35 cellular contexts compared by ENCODE assay signal in the genomic region with DNA sequence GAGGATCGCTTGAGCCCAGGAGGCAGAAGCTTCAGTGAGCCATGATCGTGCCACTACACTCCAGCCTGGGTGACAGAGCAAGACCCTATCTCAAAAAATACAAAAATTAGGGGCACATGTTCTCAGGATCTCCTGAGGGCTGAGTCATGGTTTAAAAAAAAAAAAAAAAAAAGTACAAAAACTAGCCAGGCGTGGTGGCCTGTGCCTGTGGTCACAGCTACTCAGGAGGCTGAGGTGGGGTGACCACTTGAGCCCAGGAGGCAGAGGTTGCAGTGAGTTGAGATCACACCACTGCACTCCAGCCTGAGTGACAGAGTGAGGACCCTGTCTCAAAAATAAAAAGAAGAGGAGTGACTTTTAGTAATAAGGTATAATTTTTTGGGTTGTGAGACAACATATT. TPM values are rescaled to one million over a fixed set of nuclear protein-coding genes. Genes with fewer than 3 reads are reported as not detected.
"Had no signal": no experiment of that assay in that cellular context is flagged by ENCODE, and none has a peak within 500 bp of the region (broad histone marks: within the 10 kb centered on the region; RNA-seq: fewer than 3 reads in every experiment).

No MANE protein-coding gene starts in this region.

- DNase-seq: activated CD4-positive, alpha-beta memory T cell treated with anti-CD3 and anti-CD28 coated beads, Interleukin-2, amount 10 ng/mL, durations not matched to agents 7 days and 5 days; activated CD4-positive, alpha-beta T cell treated with anti-CD3 and anti-CD28 coated beads for 1 hour; activated CD4-positive, alpha-beta T cell treated with anti-CD3 and anti-CD28 coated beads, Interleukin-2, amount 10 ng/mL, durations not matched to agents 7 days and 5 days; activated CD8-positive, alpha-beta memory T cell treated with anti-CD3 and anti-CD28 coated beads, Interleukin-2, amount 50 U/mL, for 48 hours; activated gamma-delta T cell; activated naive CD4-positive, alpha-beta T cell treated with anti-CD3 and anti-CD28 coated beads, Interleukin-2, amount 10 ng/mL, durations not matched to agents 7 days and 5 days; activated T-cell treated with anti-CD3 and anti-CD28 coated beads, Interleukin-2, amount 50 U/mL, for 24 hours; amygdala; caudate nucleus; effector CD4-positive, alpha-beta T cell; head of caudate nucleus; hypothalamus; immature natural killer cell; kidney; midbrain; naive thymus-derived CD4-positive, alpha-beta T cell; ovary; psoas muscle; stimulated activated CD4-positive, alpha-beta T cell treated with anti-CD3 and anti-CD28 coated beads, Interleukin-1b, Interleukin-23, amount 100 ng/mL, for 48 hours; stimulated activated CD4-positive, alpha-beta T cell treated with anti-CD3 and anti-CD28 coated beads, Interleukin-4, amount 100 ng/mL, for 4 hours; stimulated activated CD8-positive, alpha-beta memory T cell treated with anti-CD3 and anti-CD28 coated beads, Interleukin-4, amount 100 ng/mL, for 48 hours; stimulated activated naive CD4-positive, alpha-beta T cell; T-helper 2 cell; uterus had no signal

- H3K27me3 ChIP-seq: gastroesophageal sphincter, ovary, right atrium auricular region, suprapubic skin, uterus had no signal

- H3K9me3 Mint-ChIP-seq: activated CD4-positive, alpha-beta memory T cell treated with anti-CD3 and anti-CD28 coated beads, Interleukin-2, amount 10 ng/mL, durations not matched to agents 7 days and 5 days; activated CD4-positive, alpha-beta T cell treated with anti-CD3 and anti-CD28 coated beads, Interleukin-2, amount 10 ng/mL, durations not matched to agents 7 days and 5 days; activated naive CD4-positive, alpha-beta T cell treated with anti-CD3 and anti-CD28 coated beads, Interleukin-2, amount 10 ng/mL, durations not matched to agents 7 days and 5 days; activated T-cell treated with anti-CD3 and anti-CD28 coated beads, Interleukin-2, amount 50 U/mL, for 24 hours; dendritic cell treated with granulocyte-macrophage colony-stimulating factor and Interleukin-4, amounts not matched to agents 40 ng/mL and 50 ng/mL, for 4 days; immature natural killer cell; naive thymus-derived CD4-positive, alpha-beta T cell; type B pancreatic cell; WTC11 had no signal

- H3K4me3 Mint-ChIP-seq: activated CD4-positive, alpha-beta memory T cell treated with anti-CD3 and anti-CD28 coated beads, Interleukin-2, amount 10 ng/mL, durations not matched to agents 7 days and 5 days; activated CD4-positive, alpha-beta T cell treated with anti-CD3 and anti-CD28 coated beads, Interleukin-2, amount 10 ng/mL, durations not matched to agents 7 days and 5 days; activated naive CD4-positive, alpha-beta T cell treated with anti-CD3 and anti-CD28 coated beads, Interleukin-2, amount 10 ng/mL, durations not matched to agents 7 days and 5 days; activated T-cell treated with anti-CD3 and anti-CD28 coated beads, Interleukin-2, amount 50 U/mL, for 24 hours; dendritic cell treated with granulocyte-macrophage colony-stimulating factor and Interleukin-4, amounts not matched to agents 40 ng/mL and 50 ng/mL, for 4 days; immature natural killer cell; naive thymus-derived CD4-positive, alpha-beta T cell; type B pancreatic cell; WTC11 had no signal

- H3K4me1 ChIP-seq: gastroesophageal sphincter, psoas muscle, right atrium auricular region, suprapubic skin, uterus had no signal

- H3K4me3 ChIP-seq: gastroesophageal sphincter, ovary, psoas muscle, right atrium auricular region, smooth muscle cell, suprapubic skin, uterus had no signal

- H3K27ac ChIP-seq: epithelial cell of prostate, gastroesophageal sphincter, ovary, psoas muscle, right atrium auricular region, suprapubic skin, uterus had no signal

- H3K36me3 ChIP-seq: ovary, uterus had no signal

- ATAC-seq: gastroesophageal sphincter; naive thymus-derived CD4-positive, alpha-beta T cell; psoas muscle; WTC11 had no signal

- H3K9me3 ChIP-seq: gastroesophageal sphincter, ovary, psoas muscle, right atrium auricular region, suprapubic skin, uterus had no signal

- H3K4me1 Mint-ChIP-seq: activated CD4-positive, alpha-beta memory T cell treated with anti-CD3 and anti-CD28 coated beads, Interleukin-2, amount 10 ng/mL, durations not matched to agents 7 days and 5 days; activated naive CD4-positive, alpha-beta T cell treated with anti-CD3 and anti-CD28 coated beads, Interleukin-2, amount 10 ng/mL, durations not matched to agents 7 days and 5 days had no signal

- H3K27me3 Mint-ChIP-seq: activated CD4-positive, alpha-beta memory T cell treated with anti-CD3 and anti-CD28 coated beads, Interleukin-2, amount 10 ng/mL, durations not matched to agents 7 days and 5 days; activated CD4-positive, alpha-beta T cell treated with anti-CD3 and anti-CD28 coated beads, Interleukin-2, amount 10 ng/mL, durations not matched to agents 7 days and 5 days; activated naive CD4-positive, alpha-beta T cell treated with anti-CD3 and anti-CD28 coated beads, Interleukin-2, amount 10 ng/mL, durations not matched to agents 7 days and 5 days; activated T-cell treated with anti-CD3 and anti-CD28 coated beads, Interleukin-2, amount 50 U/mL, for 24 hours; dendritic cell treated with granulocyte-macrophage colony-stimulating factor and Interleukin-4, amounts not matched to agents 40 ng/mL and 50 ng/mL, for 4 days; naive thymus-derived CD4-positive, alpha-beta T cell; type B pancreatic cell had no signal

- H3K4me2 ChIP-seq: smooth muscle cell had no signal

- H3K27ac Mint-ChIP-seq: activated CD4-positive, alpha-beta memory T cell treated with anti-CD3 and anti-CD28 coated beads, Interleukin-2, amount 10 ng/mL, durations not matched to agents 7 days and 5 days; activated CD4-positive, alpha-beta T cell treated with anti-CD3 and anti-CD28 coated beads, Interleukin-2, amount 10 ng/mL, durations not matched to agents 7 days and 5 days; activated naive CD4-positive, alpha-beta T cell treated with anti-CD3 and anti-CD28 coated beads, Interleukin-2, amount 10 ng/mL, durations not matched to agents 7 days and 5 days; activated T-cell treated with anti-CD3 and anti-CD28 coated beads, Interleukin-2, amount 50 U/mL, for 24 hours; dendritic cell treated with granulocyte-macrophage colony-stimulating factor and Interleukin-4, amounts not matched to agents 40 ng/mL and 50 ng/mL, for 4 days; immature natural killer cell; type B pancreatic cell; WTC11 had no signal

RNA-seq across cellular contexts. Expression of a gene that starts 39.4 kb away (rescaled TPM):
- total RNA-seq: fibroblast of villous mesenchyme, psoas muscle had no signal

RNA-seq across cellular contexts. Expression of a gene that starts 59.0 kb away (rescaled TPM):
- total RNA-seq: activated CD4-positive, alpha-beta memory T cell treated with anti-CD3 and anti-CD28 coated beads, Interleukin-2, amount 10 ng/mL, durations not matched to agents 7 days and 5 days; activated CD4-positive, alpha-beta T cell treated with anti-CD3 and anti-CD28 coated beads, Interleukin-2, amount 10 ng/mL, durations not matched to agents 7 days and 5 days; fibroblast of villous mesenchyme; gastroesophageal sphincter; kidney; lower leg skin; naive thymus-derived CD4-positive, alpha-beta T cell; psoas muscle; right atrium auricular region; smooth muscle cell; uterus; WTC11 had no signal
- polyA plus RNA-seq: immature natural killer cell; naive thymus-derived CD4-positive, alpha-beta T cell; neural cell; ovary; psoas muscle; smooth muscle cell had no signal
